In genomic region chr21:28884481-28884880, GRCh38 we compare ENCODE assay signal across 8 cellular contexts.
A peak's percentile ranks its signal among the peaks of the same experiment; 100 is the strongest.
DNase-seq lines count a peak whose midpoint lies in the region; ATAC-seq and TF ChIP-seq lines count a peak whose summit lies in the region.

No MANE protein-coding gene starts in this region.

- H2AFZ ChIP-seq in PC-3 (ENCODE audit: low read length): peak overlapping the region; percentile 78

- no peak for DNase-seq in CD8-positive, alpha-beta memory T cell
- peak; percentile 23 for DNase-seq in PC-3
- peak; percentile 15 for DNase-seq in dermis blood vessel endothelial cell
- DNase-seq in NCI-H2196 (lab: John Stamatoyannopoulos, UW; ENCODE audit: unreplicated experiment): no peak
- no peak for DNase-seq in NCI-H146 (lab: John Stamatoyannopoulos, UW)
- DNase-seq in NCI-H748 (lab: John Stamatoyannopoulos, UW; ENCODE audit: unreplicated experiment): no peak

- H3K36me3 Mint-ChIP-seq in CD8-positive, alpha-beta memory T cell: peaks cover 5 to 26% (median 6%) of the 10 kb centered on the region in 3 donors

- peaks cover 19% of the 10 kb centered on the region for H3K4me1 ChIP-seq in CD8-positive, alpha-beta memory T cell (ENCODE audit: insufficient read depth, low read length)
- H3K4me1 ChIP-seq in PC-3 (ENCODE audit: insufficient read depth, low read length): peaks cover 16% of the 10 kb centered on the region; the same call in 1 of the 2 replicates
- H3K4me1 ChIP-seq in mucosa of stomach (ENCODE audit: control insufficient read depth, insufficient read depth, low read length): peaks cover 12% of the 10 kb centered on the region

- H4K20me1 ChIP-seq in PC-3 (ENCODE audit: low read length): no peaks in the 10 kb centered on the region

- POLR2A ChIA-PET in CD8-positive, alpha-beta memory T cell (lab: Charles Lee): interaction anchor here (1.0 to 1.3 kb wide), 2 partner anchors 52 to 118 kb away, joined by 5 to 6 read pairs; no protein-coding TSS in a partner anchor
- POLR2A ChIA-PET in PC-3 (lab: Charles Lee; ENCODE audit: unreplicated experiment): interaction anchor here (0.7 to 1.0 kb wide), 3 partner anchors 139 to 154 kb away, joined by 4 to 5 read pairs (median 4); partner anchors contain the start of gene USP16

- no peaks in the 10 kb centered on the region for H3F3A ChIP-seq in PC-3 (ENCODE audit: low read length, unreplicated experiment)

- intact Hi-C loops in PC-3 (cut with micrococcal nuclease): loop anchor here (10.0 kb wide), 1 partner anchor 50 kb away; no protein-coding TSS in a partner anchor

- H3K9me2 ChIP-seq in PC-3 (replicated peaks; ENCODE audit: low read length): no peaks in the 10 kb centered on the region

- H3K4me2 ChIP-seq in PC-3 (ENCODE audit: low read length): peak overlapping the region; percentile 89

- H3K27me3 Mint-ChIP-seq in CD8-positive, alpha-beta memory T cell: peaks cover 0 to 3% of the 10 kb centered on the region in 2 donors

- H3K4me1 Mint-ChIP-seq in CD8-positive, alpha-beta memory T cell: peaks cover 19 to 24% (median 21%) of the 10 kb centered on the region in 3 donors

- no peaks in the 10 kb centered on the region for H3K9me3 Mint-ChIP-seq in CD8-positive, alpha-beta memory T cell

- CTCF ChIA-PET in CD8-positive, alpha-beta memory T cell (lab: Charles Lee): interaction anchor here (0.9 to 1.8 kb wide), 7 partner anchors 12 to 106 kb away, joined by 3 to 5 read pairs (median 3); no protein-coding TSS in a partner anchor
- CTCF ChIA-PET in PC-3 (lab: Charles Lee): no interaction called here

- H3K9me3 ChIP-seq in CD8-positive, alpha-beta memory T cell (ENCODE audit: low read length): no peaks in the 10 kb centered on the region
- H3K9me3 ChIP-seq in PC-3 (ENCODE audit: low read length) (no peaks in the 10 kb centered on the region), mucosa of stomach (ENCODE audit: control insufficient read depth, low read length) (no peaks in the 10 kb centered on the region)

- H3K27me3 ChIP-seq in CD8-positive, alpha-beta memory T cell (ENCODE audit: insufficient read depth, low read length, poor library complexity, severe bottlenecking): no peaks in the 10 kb centered on the region
- H3K27me3 ChIP-seq in PC-3 (ENCODE audit: low read length) (no peaks in the 10 kb centered on the region), mucosa of stomach (ENCODE audit: control insufficient read depth, insufficient read depth, low read length) (no peaks in the 10 kb centered on the region)

- H3K9ac ChIP-seq in PC-3 (ENCODE audit: low read length): peak overlapping the region; percentile 82
- peak overlapping the region; percentile 83 for H3K9ac ChIP-seq in mucosa of stomach (ENCODE audit: low read length)

- H3K4me3 Mint-ChIP-seq in CD8-positive, alpha-beta memory T cell: peak overlapping the region; percentile 87 to 98 (median 94)

- peak; percentile 31 for ATAC-seq in GM21529 (IDR thresholded peaks at IDR 0.05; ENCODE audit: unreplicated experiment)
- ATAC-seq in PC-3: peak; percentile 53

- H3K27ac ChIP-seq in CD8-positive, alpha-beta memory T cell (ENCODE audit: low read depth, low read length): peak overlapping the region; percentile 83
- peak overlapping the region; percentile 87 for H3K27ac ChIP-seq in PC-3 (ENCODE audit: low read length)

- peak overlapping the region; percentile 87 for H3K4me3 ChIP-seq in CD8-positive, alpha-beta memory T cell (ENCODE audit: low read length)
- H3K4me3 ChIP-seq in PC-3 (ENCODE audit: low read length) (peak overlapping the region; percentile 72), mucosa of stomach (ENCODE audit: low read length) (peak overlapping the region; percentile 75)

- H3K79me2 ChIP-seq in PC-3 (ENCODE audit: low read length): peaks cover 10% of the 10 kb centered on the region

- peak overlapping the region; percentile 96 to 99 (median 98) for H3K27ac Mint-ChIP-seq in CD8-positive, alpha-beta memory T cell

- H3K36me3 ChIP-seq in CD8-positive, alpha-beta memory T cell (ENCODE audit: insufficient read depth, low read length): peaks cover 16% of the 10 kb centered on the region
- peaks cover 10% of the 10 kb centered on the region for H3K36me3 ChIP-seq in PC-3 (ENCODE audit: low read depth, low read length)
- H3K36me3 ChIP-seq in mucosa of stomach (ENCODE audit: control insufficient read depth, insufficient read depth, low read length): no peaks in the 10 kb centered on the region

- TF ChIP-seq CTCF in PC-3 (conservative IDR thresholded peaks at IDR 0.05; ENCODE audit: low read depth, low read length): no peak

- BruUV-seq in PC-3 (replicated peaks; lab: Mats Ljungman, UMichigan): no TSS peak

Comparison
In these comparisons a context has a peak if more than half of its experiments do, and no peak if none do; other contexts are left out.
1. DNase-seq: peak in PC-3 (single experiment) and dermis blood vessel endothelial cell (single experiment); none in CD8-positive, alpha-beta memory T cell (0 of 5), NCI-H2196 (single experiment), NCI-H146 (single experiment) and NCI-H748 (single experiment).
2. Peak in every context shown above with its lines, with median percentiles within 50 percentile points of each other: H3K4me3 ChIP-seq.